13 cellular contexts compared by ENCODE assay signal in genomic region chr7:130951303-130951975, GRCh38.
DNase-seq lines count a peak whose midpoint lies in the region; TF ChIP-seq lines count a peak whose summit lies in the region.
"Had no signal": no experiment of that assay in that cellular context is flagged by ENCODE, and none has a peak within 500 bp of the region (broad histone marks: within the 10 kb centered on the region; RNA-seq: fewer than 3 reads in every experiment).

No MANE protein-coding gene starts in this region.

- dilution Hi-C loops in mammary epithelial cell (cut with HindIII; ENCODE audit: low sequenced_read_pairs) = no loop called here

- in situ Hi-C loops in mammary epithelial cell (cut with MboI; ENCODE audit: low sequenced_read_pairs in 2 of 2) = no loop called here

- H3K9me3 ChIP-seq in breast epithelium = no peaks in the 10 kb centered on the region
- no peaks in the 10 kb centered on the region for H3K9me3 ChIP-seq in mammary epithelial cell (replicated peaks; ENCODE audit: insufficient read depth, low read length)
- no peaks in the 10 kb centered on the region for H3K9me3 ChIP-seq in OCI-LY3 (ENCODE audit: insufficient read depth, low read length)
- no peaks in the 10 kb centered on the region for H3K9me3 ChIP-seq in effector memory CD4-positive, alpha-beta T cell (ENCODE audit: control insufficient read depth, low read length)
- H3K9me3 ChIP-seq in stomach = no peaks in the 10 kb centered on the region
- no peaks in the 10 kb centered on the region for H3K9me3 ChIP-seq in SJCRH30 (replicated peaks)

- H3K4me2 ChIP-seq in mammary epithelial cell (ENCODE audit: insufficient read depth, low read depth, low read length) (no peak overlapping the region), OCI-LY3 (ENCODE audit: low read length) (peak overlapping the region; percentile 97)

- H3K27ac ChIP-seq in breast epithelium (peak overlapping the region; percentile 31 to 36), mammary epithelial cell (ENCODE audit: insufficient read depth, low read depth, low read length) (no peak overlapping the region), OCI-LY3 (ENCODE audit: low read length) (peak overlapping the region; percentile 74), stomach (peak overlapping the region in 4 of 5 donors; percentile 15 to 56 (median 18)), SJCRH30 (no peak overlapping the region)
- H3K27ac ChIP-seq in effector memory CD4-positive, alpha-beta T cell (ENCODE audit: insufficient read depth, low read length, poor library complexity, severe bottlenecking) = peak overlapping the region; percentile 81

- no TSS peak for BruUV-seq in mammary epithelial cell (replicated peaks; lab: Mats Ljungman, UMichigan)

- no peak overlapping the region for H3K9ac ChIP-seq in mammary epithelial cell (ENCODE audit: insufficient read depth, low read length)
- H3K9ac ChIP-seq in OCI-LY3 (ENCODE audit: low read length) = peak overlapping the region; percentile 34

- H3K79me2 ChIP-seq in mammary epithelial cell (ENCODE audit: insufficient read depth, low read length) = peaks cover 99% of the 10 kb centered on the region
- peaks cover 100% of the 10 kb centered on the region for H3K79me2 ChIP-seq in OCI-LY3 (ENCODE audit: low read length)

- WGBS in mammary epithelial cell (ENCODE audit: low coverage, missing lambda C conversion rate) = 93% methylated on average over 14 of the region's 14 CpGs
- WGBS in stomach, 5 donors = 74 to 92% (median 89%) methylated on average over 14 of the region's 14 CpGs

- H2AFZ ChIP-seq in mammary epithelial cell (ENCODE audit: low read depth, low read length) (no peak overlapping the region), OCI-LY3 (ENCODE audit: low read depth, low read length) (no peak overlapping the region)

- H3K4me1 ChIP-seq in breast epithelium (no peaks in the 10 kb centered on the region), mammary epithelial cell (ENCODE audit: insufficient read depth, low read length) (peaks cover 8% of the 10 kb centered on the region), OCI-LY3 (ENCODE audit: low read length) (peaks cover 95% of the 10 kb centered on the region), stomach (peaks cover 0 to 59% (median 25%) of the 10 kb centered on the region in 4 donors), SJCRH30 (no peaks in the 10 kb centered on the region)
- peaks cover 79% of the 10 kb centered on the region for H3K4me1 ChIP-seq in effector memory CD4-positive, alpha-beta T cell (ENCODE audit: control insufficient read depth, insufficient read depth, low read length, poor library complexity, severe bottlenecking)

- H3K4me3 ChIP-seq in breast epithelium (no peak overlapping the region), mammary epithelial cell (replicated peaks in 1 of 3; ENCODE audit: insufficient read depth in 1 of 3, low read depth in 2 of 3, low read length in 3 of 3) (no peak overlapping the region), OCI-LY3 (ENCODE audit: low read length) (peak overlapping the region; percentile 92), stomach (no peak overlapping the region), SJCRH30 (no peak overlapping the region)
- H3K4me3 ChIP-seq in effector memory CD4-positive, alpha-beta T cell (ENCODE audit: insufficient read depth, low read depth, low read length, poor library complexity, severe bottlenecking) = no peak overlapping the region
- H3K4me3 ChIP-seq: lung had no signal

- TF ChIP-seq POLR2A in breast epithelium (IDR thresholded peaks at IDR 0.05) (no peak), stomach (IDR thresholded peaks at IDR 0.05) (no peak)

- intact Hi-C loops in breast epithelium (cut with DNase I; ENCODE audit: low total_unique reads) (no loop called here), mammary epithelial cell (cut with micrococcal nuclease) (no loop called here), stomach (cut with DNase I; ENCODE audit: low total_unique reads) (no loop called here)

- CTCF ChIA-PET in mammary epithelial cell (lab: Charles Lee; ENCODE audit: low non-redundant PET) = no interaction called here

- no peak for DNase-seq in breast epithelium (ENCODE audit: low spot score in 2 of 2)
- no peak for DNase-seq in mammary epithelial cell
- DNase-seq in effector memory CD4-positive, alpha-beta T cell = peak; percentile 53 to 61 (median 61)
- DNase-seq in stomach = no peak
- no peak for DNase-seq in amniotic stem cell (lab: John Stamatoyannopoulos, UW)
- no peak for DNase-seq in SJCRH30
- no peak for DNase-seq in GM19240 (ENCODE audit: insufficient read length, low spot score)
- DNase-seq: NCI-H1105 treated with DMSO at 0.1 percent for 48 hours, NCI-H510A treated with DMSO at 0.1 percent for 48 hours, occipital lobe, SHP77 had no signal

- H4K20me1 ChIP-seq in mammary epithelial cell (ENCODE audit: insufficient read depth, low read length) = no peaks in the 10 kb centered on the region
- H4K20me1 ChIP-seq in OCI-LY3 (ENCODE audit: insufficient read depth, low read length) = peaks cover 98% of the 10 kb centered on the region

- no peak for TF ChIP-seq EP300 in stomach (IDR thresholded peaks at IDR 0.05)

- TF ChIP-seq CTCF in breast epithelium (IDR thresholded peaks at IDR 0.05) = no peak
- no peak for TF ChIP-seq CTCF in mammary epithelial cell (conservative IDR thresholded peaks at IDR 0.05 in 1 of 2, IDR thresholded peaks at IDR 0.05 in 1 of 2; ENCODE audit: extremely low read depth in 1 of 2, insufficient read depth in 1 of 2, low read depth in 1 of 2, low read length in 2 of 2)
- no peak for TF ChIP-seq CTCF in OCI-LY3 (IDR thresholded peaks at IDR 0.05; ENCODE audit: low read depth, low read length)
- no peak for TF ChIP-seq CTCF in stomach (IDR thresholded peaks at IDR 0.05)

- H3K27me3 ChIP-seq in breast epithelium = no peaks in the 10 kb centered on the region
- H3K27me3 ChIP-seq in mammary epithelial cell (ENCODE audit: insufficient read depth, low read length) = no peaks in the 10 kb centered on the region
- H3K27me3 ChIP-seq in OCI-LY3 (ENCODE audit: low read depth, low read length) = no peaks in the 10 kb centered on the region
- H3K27me3 ChIP-seq in effector memory CD4-positive, alpha-beta T cell (replicated peaks; ENCODE audit: control insufficient read depth, insufficient read depth, low read length, poor library complexity, severe bottlenecking) = no peaks in the 10 kb centered on the region
- H3K27me3 ChIP-seq in stomach = no peaks in the 10 kb centered on the region
- no peaks in the 10 kb centered on the region for H3K27me3 ChIP-seq in SJCRH30

- H3K36me3 ChIP-seq in breast epithelium (no peaks in the 10 kb centered on the region), mammary epithelial cell (ENCODE audit: insufficient read depth, low read length) (peaks cover 8% of the 10 kb centered on the region), OCI-LY3 (replicated peaks; ENCODE audit: low read depth, low read length) (peaks cover 75% of the 10 kb centered on the region), stomach (peaks cover 0 to 41% (median 31%) of the 10 kb centered on the region in 4 donors), SJCRH30 (no peaks in the 10 kb centered on the region)
- no peaks in the 10 kb centered on the region for H3K36me3 ChIP-seq in effector memory CD4-positive, alpha-beta T cell (ENCODE audit: control insufficient read depth, insufficient read depth, low read length)

Comparison
In these comparisons a context has a peak if more than half of its experiments do, and no peak if none do; other contexts are left out.
1. H3K27ac ChIP-seq: peak in breast epithelium (2 of 2), OCI-LY3 (single experiment), effector memory CD4-positive, alpha-beta T cell (single experiment) and stomach (4 of 5); none in mammary epithelial cell (single experiment) and SJCRH30 (single experiment).
2. DNase-seq: peak in effector memory CD4-positive, alpha-beta T cell (3 of 3); none in breast epithelium (0 of 2), mammary epithelial cell (single experiment), stomach (single experiment), amniotic stem cell (single experiment), SJCRH30 (0 of 2) and GM19240 (single experiment).